Comparison of ENCODE assay signal across 9 cellular contexts in the genomic region with DNA sequence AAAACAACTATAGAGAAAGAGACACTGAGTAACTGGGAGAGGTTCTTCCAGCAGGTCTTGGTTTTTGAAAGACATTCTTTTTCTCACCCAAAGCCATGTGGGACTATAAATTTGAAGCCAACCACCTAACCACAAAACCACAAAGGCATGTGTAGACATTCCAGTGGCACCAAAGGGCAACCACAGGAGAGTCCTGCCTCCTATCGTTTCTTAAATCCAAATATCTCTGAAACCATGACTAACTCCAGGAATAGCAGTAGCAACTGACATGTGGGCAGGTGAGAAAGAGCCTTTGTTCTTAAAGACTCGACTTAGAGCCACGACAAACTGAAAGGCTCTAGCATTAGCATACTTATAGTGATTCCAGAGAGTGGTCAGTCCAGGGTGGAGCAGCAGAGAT. TPM values are rescaled to one million over a fixed set of nuclear protein-coding genes. Genes with fewer than 3 reads are reported as not detected.
DNase-seq lines count a peak whose midpoint lies in the region; ATAC-seq and TF ChIP-seq lines count a peak whose summit lies in the region.
"Had no signal": no experiment of that assay in that cellular context is flagged by ENCODE, and none has a peak within 500 bp of the region (broad histone marks: within the 10 kb centered on the region; RNA-seq: fewer than 3 reads in every experiment).

No MANE protein-coding gene starts in this region.

- H3K27me3 ChIP-seq in AG04450 (ENCODE audit: control insufficient read depth, insufficient read depth, low read length) (peaks cover 14% of the 10 kb centered on the region), PC-9 (ENCODE audit: insufficient read depth, low read depth) (peaks cover 49% of the 10 kb centered on the region)

- no peaks in the 10 kb centered on the region for H3K4me1 ChIP-seq in PC-9 (replicated peaks; ENCODE audit: insufficient read depth)

- no peak overlapping the region for H3K4me2 ChIP-seq in PC-9

- no peak for TF ChIP-seq CTCF in AG04450 (IDR thresholded peaks at IDR 0.05; ENCODE audit: low read depth, low read length)
- no peak for TF ChIP-seq CTCF in PC-9 (conservative IDR thresholded peaks at IDR 0.05)
- no peak for TF ChIP-seq CTCF in epithelial cell of proximal tubule (conservative IDR thresholded peaks at IDR 0.05; ENCODE audit: low read depth, low read length)

- no peaks in the 10 kb centered on the region for H3K36me3 ChIP-seq in PC-9 (ENCODE audit: low read depth)

- BruUV-seq in PC-9 (replicated peaks; lab: Mats Ljungman, UMichigan) = no TSS peak

- H3K4me3 ChIP-seq in AG04450 (ENCODE audit: low read depth, low read length) (no peak overlapping the region), PC-9 (no peak overlapping the region), epithelial cell of proximal tubule (ENCODE audit: low read depth, low read length) (no peak overlapping the region)

- no peaks in the 10 kb centered on the region for H3K9me3 ChIP-seq in AG04450 (ENCODE audit: control insufficient read depth, insufficient read depth, low read length)
- no peaks in the 10 kb centered on the region for H3K9me3 ChIP-seq in PC-9 (ENCODE audit: insufficient read depth, low read depth)

- H3K79me2 ChIP-seq in PC-9 (ENCODE audit: low read depth) = no peaks in the 10 kb centered on the region

- peak; percentile 45 for ATAC-seq in GM21529 (IDR thresholded peaks at IDR 0.05; ENCODE audit: unreplicated experiment)
- no peak for ATAC-seq in activated CD4-positive, CD25-positive, alpha-beta regulatory T cell treated with anti-CD3 and anti-CD28 coated beads, Interleukin-2, amount 50 U/mL, for 24 hours
- ATAC-seq in HG03565 (IDR thresholded peaks at IDR 0.05; ENCODE audit: unreplicated experiment) = no peak
- ATAC-seq: T-helper 17 cell had no signal

- H2AFZ ChIP-seq in PC-9 = no peak overlapping the region

- CTCF ChIA-PET in AG04450 (lab: Charles Lee) (interaction anchor here (1.3 to 6.7 kb wide), 3 partner anchors 8 to 375 kb away, joined by 3 to 136 read pairs (median 3); no protein-coding TSS in a partner anchor), PC-9 (lab: Charles Lee) (no interaction called here)

- H3K27ac ChIP-seq in AG04450 (ENCODE audit: low read depth, low read length) = no peak overlapping the region
- H3K27ac ChIP-seq in PC-9 = no peak overlapping the region

- no peaks in the 10 kb centered on the region for H3F3A ChIP-seq in PC-9 (ENCODE audit: insufficient read depth, low read depth)

- intact Hi-C loops in PC-9 (cut with micrococcal nuclease; ENCODE audit: unreplicated experiment) = loop anchor here (5.0 kb wide), 3 partner anchors 100 to 645 kb away; a partner anchor contains a TSS
- intact Hi-C loops in posterior vena cava (cut with DNase I) = no loop called here

- no peaks in the 10 kb centered on the region for H4K20me1 ChIP-seq in PC-9 (ENCODE audit: insufficient read depth)

- POLR2A ChIA-PET in AG04450 (lab: Yijun Ruan, JAX) (no interaction called here), PC-9 (lab: Charles Lee; ENCODE audit: unreplicated experiment) (no interaction called here)

- DNase-seq in AG04450 (ENCODE audit: low read depth, low spot score) (peak; percentile 34), PC-9 (peak; percentile 62 to 87), epithelial cell of proximal tubule (ENCODE audit: low read depth) (peak; percentile 79), posterior vena cava (ENCODE audit: low spot score) (no peak)
- no peak for DNase-seq in activated CD8-positive, alpha-beta memory T cell treated with anti-CD3 and anti-CD28 coated beads for 24 hours
- DNase-seq: T-helper 17 cell had no signal

- H3K9me2 ChIP-seq in PC-9 (ENCODE audit: insufficient read depth) = no peaks in the 10 kb centered on the region

RNA-seq across cellular contexts. Expression of a gene that starts 9.3 kb away (rescaled TPM):
- polyA plus RNA-seq in AG04450 (2011; rRNA removed) = not detected in 2 replicates
- not detected in 2 replicates for polyA minus RNA-seq in AG04450 (2011; rRNA and poly(A)+ RNA removed)
- total RNA-seq in PC-9 (2021) (not detected in 2 replicates), epithelial cell of proximal tubule (not detected in 2 replicates), posterior vena cava (not detected)
- total RNA-seq: T-helper 17 cell had no signal

Comparison
In these comparisons a context has a peak if more than half of its experiments do, and no peak if none do; other contexts are left out.
1. DNase-seq: peak in AG04450 (single experiment), PC-9 (2 of 2) and epithelial cell of proximal tubule (single experiment); none in posterior vena cava (single experiment) and activated CD8-positive, alpha-beta memory T cell treated with anti-CD3 and anti-CD28 coated beads for 24 hours (single experiment).